ENCODE assay signal across 1 cellular context in the genomic region with DNA sequence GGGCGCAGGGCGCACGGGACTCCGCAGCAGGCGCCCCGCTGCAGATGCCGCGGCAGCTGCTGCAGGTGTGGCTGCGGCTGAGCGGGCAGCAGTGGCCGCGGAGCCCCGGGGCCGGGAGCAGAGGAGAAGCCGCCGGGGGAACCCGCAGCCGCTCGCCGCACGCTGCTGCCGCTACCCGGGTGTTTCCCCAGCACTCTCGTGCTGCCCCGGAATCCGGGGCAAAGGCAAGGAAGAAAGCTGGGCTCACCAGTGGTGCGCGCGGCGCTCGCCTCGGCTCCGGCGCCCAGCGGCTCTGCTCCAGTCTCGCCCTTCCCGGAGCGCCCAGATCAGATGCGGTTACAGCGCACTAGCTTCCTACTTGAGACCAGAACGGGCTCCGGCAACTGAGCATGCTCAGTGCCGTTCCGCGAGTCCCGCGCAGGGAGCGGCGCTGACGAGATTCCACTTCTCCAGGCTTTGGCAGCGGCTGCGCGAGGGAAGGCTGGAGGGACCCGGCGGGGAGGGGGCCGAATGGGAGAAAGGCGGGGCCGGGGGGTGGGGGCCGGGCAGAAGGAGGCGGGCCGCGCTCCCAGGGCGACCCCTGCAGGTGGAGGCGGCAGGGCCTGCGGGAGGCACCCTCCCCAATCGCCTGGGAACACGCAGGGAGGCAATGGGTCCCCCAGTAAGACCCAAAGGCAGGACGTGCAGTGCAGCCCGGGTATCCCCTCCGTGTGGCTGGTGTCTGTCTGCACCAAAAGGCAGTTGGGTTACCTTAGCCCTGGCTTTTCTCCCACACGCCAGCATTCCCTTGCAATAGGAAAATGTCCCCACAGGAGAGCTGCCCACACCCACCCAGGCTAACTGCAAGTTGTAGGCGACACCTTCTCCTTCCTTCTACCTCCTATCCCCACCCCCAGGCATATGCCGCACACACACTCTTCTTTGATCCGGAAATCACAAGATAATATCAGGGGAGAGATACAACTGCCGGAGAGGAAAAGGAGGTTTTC.
TF ChIP-seq lines count a peak whose summit lies in the region.

A gene (minus strand): TSS at position 385 of the 989 bp plus-strand sequence. CDS start 181,288 bp downstream, outside the sequence.

TF ChIP-seq in H1, 55 proteins besides CTCF, POLR2A, EP300 and RAD21 (continued from another document):
- TF ChIP-seq SP1 (IDR thresholded peaks at IDR 0.05; ENCODE audit: low read depth, low read length) = peak; percentile 95
- TF ChIP-seq POU5F1 (IDR thresholded peaks at IDR 0.05; ENCODE audit: low read depth, low read length) = no peak
- no peak for TF ChIP-seq SP2 (IDR thresholded peaks at IDR 0.05; ENCODE audit: low read length)
- no peak for TF ChIP-seq SRF (IDR thresholded peaks at IDR 0.05; ENCODE audit: low read depth, low read length)
- TF ChIP-seq CEBPB (IDR thresholded peaks at IDR 0.05; ENCODE audit: low read depth, low read length) = no peak
- no peak for TF ChIP-seq FOSL1 (IDR thresholded peaks at IDR 0.05; ENCODE audit: insufficient read depth, low read depth, low read length)
- TF ChIP-seq KDM1A (IDR thresholded peaks at IDR 0.05; ENCODE audit: borderline replicate concordance, low read length) = no peak
- TF ChIP-seq RXRA (IDR thresholded peaks at IDR 0.05; ENCODE audit: insufficient read depth, low read depth, low read length) = no peak
- 0 out of 2 replicates have a peak, but pooled peaks have one; percentile 40 for TF ChIP-seq TEAD4 (IDR thresholded peaks at IDR 0.05; ENCODE audit: low read depth, low read length)
- peak; percentile 76; the same call in 1 of the 2 replicates for TF ChIP-seq TBP (IDR thresholded peaks at IDR 0.05; ENCODE audit: low read depth, low read length)
- TF ChIP-seq POLR2AphosphoS5 (IDR thresholded peaks at IDR 0.05; ENCODE audit: low read depth, low read length) = peak; percentile 74
- TF ChIP-seq, protein P1, sequence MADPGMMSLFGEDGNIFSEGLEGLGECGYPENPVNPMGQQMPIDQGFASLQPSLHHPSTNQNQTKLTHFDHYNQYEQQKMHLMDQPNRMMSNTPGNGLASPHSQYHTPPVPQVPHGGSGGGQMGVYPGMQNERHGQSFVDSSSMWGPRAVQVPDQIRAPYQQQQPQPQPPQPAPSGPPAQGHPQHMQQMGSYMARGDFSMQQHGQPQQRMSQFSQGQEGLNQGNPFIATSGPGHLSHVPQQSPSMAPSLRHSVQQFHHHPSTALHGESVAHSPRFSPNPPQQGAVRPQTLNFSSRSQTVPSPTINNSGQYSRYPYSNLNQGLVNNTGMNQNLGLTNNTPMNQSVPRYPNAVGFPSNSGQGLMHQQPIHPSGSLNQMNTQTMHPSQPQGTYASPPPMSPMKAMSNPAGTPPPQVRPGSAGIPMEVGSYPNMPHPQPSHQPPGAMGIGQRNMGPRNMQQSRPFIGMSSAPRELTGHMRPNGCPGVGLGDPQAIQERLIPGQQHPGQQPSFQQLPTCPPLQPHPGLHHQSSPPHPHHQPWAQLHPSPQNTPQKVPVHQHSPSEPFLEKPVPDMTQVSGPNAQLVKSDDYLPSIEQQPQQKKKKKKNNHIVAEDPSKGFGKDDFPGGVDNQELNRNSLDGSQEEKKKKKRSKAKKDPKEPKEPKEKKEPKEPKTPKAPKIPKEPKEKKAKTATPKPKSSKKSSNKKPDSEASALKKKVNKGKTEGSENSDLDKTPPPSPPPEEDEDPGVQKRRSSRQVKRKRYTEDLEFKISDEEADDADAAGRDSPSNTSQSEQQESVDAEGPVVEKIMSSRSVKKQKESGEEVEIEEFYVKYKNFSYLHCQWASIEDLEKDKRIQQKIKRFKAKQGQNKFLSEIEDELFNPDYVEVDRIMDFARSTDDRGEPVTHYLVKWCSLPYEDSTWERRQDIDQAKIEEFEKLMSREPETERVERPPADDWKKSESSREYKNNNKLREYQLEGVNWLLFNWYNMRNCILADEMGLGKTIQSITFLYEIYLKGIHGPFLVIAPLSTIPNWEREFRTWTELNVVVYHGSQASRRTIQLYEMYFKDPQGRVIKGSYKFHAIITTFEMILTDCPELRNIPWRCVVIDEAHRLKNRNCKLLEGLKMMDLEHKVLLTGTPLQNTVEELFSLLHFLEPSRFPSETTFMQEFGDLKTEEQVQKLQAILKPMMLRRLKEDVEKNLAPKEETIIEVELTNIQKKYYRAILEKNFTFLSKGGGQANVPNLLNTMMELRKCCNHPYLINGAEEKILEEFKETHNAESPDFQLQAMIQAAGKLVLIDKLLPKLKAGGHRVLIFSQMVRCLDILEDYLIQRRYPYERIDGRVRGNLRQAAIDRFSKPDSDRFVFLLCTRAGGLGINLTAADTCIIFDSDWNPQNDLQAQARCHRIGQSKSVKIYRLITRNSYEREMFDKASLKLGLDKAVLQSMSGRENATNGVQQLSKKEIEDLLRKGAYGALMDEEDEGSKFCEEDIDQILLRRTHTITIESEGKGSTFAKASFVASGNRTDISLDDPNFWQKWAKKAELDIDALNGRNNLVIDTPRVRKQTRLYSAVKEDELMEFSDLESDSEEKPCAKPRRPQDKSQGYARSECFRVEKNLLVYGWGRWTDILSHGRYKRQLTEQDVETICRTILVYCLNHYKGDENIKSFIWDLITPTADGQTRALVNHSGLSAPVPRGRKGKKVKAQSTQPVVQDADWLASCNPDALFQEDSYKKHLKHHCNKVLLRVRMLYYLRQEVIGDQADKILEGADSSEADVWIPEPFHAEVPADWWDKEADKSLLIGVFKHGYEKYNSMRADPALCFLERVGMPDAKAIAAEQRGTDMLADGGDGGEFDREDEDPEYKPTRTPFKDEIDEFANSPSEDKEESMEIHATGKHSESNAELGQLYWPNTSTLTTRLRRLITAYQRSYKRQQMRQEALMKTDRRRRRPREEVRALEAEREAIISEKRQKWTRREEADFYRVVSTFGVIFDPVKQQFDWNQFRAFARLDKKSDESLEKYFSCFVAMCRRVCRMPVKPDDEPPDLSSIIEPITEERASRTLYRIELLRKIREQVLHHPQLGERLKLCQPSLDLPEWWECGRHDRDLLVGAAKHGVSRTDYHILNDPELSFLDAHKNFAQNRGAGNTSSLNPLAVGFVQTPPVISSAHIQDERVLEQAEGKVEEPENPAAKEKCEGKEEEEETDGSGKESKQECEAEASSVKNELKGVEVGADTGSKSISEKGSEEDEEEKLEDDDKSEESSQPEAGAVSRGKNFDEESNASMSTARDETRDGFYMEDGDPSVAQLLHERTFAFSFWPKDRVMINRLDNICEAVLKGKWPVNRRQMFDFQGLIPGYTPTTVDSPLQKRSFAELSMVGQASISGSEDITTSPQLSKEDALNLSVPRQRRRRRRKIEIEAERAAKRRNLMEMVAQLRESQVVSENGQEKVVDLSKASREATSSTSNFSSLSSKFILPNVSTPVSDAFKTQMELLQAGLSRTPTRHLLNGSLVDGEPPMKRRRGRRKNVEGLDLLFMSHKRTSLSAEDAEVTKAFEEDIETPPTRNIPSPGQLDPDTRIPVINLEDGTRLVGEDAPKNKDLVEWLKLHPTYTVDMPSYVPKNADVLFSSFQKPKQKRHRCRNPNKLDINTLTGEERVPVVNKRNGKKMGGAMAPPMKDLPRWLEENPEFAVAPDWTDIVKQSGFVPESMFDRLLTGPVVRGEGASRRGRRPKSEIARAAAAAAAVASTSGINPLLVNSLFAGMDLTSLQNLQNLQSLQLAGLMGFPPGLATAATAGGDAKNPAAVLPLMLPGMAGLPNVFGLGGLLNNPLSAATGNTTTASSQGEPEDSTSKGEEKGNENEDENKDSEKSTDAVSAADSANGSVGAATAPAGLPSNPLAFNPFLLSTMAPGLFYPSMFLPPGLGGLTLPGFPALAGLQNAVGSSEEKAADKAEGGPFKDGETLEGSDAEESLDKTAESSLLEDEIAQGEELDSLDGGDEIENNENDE (IDR thresholded peaks at IDR 0.05; ENCODE audit: insufficient replicate concordance, low read length) = no peak
- peak; percentile 65; the same call in 1 of the 2 replicates for TF ChIP-seq PHF8 (conservative IDR thresholded peaks at IDR 0.05; ENCODE audit: low read depth, low read length)
- TF ChIP-seq, protein P2, sequence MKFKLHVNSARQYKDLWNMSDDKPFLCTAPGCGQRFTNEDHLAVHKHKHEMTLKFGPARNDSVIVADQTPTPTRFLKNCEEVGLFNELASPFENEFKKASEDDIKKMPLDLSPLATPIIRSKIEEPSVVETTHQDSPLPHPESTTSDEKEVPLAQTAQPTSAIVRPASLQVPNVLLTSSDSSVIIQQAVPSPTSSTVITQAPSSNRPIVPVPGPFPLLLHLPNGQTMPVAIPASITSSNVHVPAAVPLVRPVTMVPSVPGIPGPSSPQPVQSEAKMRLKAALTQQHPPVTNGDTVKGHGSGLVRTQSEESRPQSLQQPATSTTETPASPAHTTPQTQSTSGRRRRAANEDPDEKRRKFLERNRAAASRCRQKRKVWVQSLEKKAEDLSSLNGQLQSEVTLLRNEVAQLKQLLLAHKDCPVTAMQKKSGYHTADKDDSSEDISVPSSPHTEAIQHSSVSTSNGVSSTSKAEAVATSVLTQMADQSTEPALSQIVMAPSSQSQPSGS (IDR thresholded peaks at IDR 0.05; ENCODE audit: low read length) = no peak
- peak; percentile 64; the same call in 1 of the 2 replicates for TF ChIP-seq EGR1 (IDR thresholded peaks at IDR 0.05; ENCODE audit: borderline replicate concordance, low read depth, low read length)
- TF ChIP-seq BRCA1 (IDR thresholded peaks at IDR 0.05; ENCODE audit: low read depth, low read length) = 0 out of 2 replicates have a peak, but pooled peaks have one; percentile 14
- peak; percentile 57; the same call in 1 of the 2 replicates for TF ChIP-seq CHD2 (IDR thresholded peaks at IDR 0.05; ENCODE audit: low read length)
- peak; percentile 86 for TF ChIP-seq KDM4A (IDR thresholded peaks at IDR 0.05; ENCODE audit: low read depth, low read length, severe bottlenecking)
- peak; percentile 83 for TF ChIP-seq TAF1 (IDR thresholded peaks at IDR 0.05; ENCODE audit: low read depth, low read length)
- no peak for TF ChIP-seq HDAC6 (IDR thresholded peaks at IDR 0.05; ENCODE audit: low read depth, low read length)
- no peak for TF ChIP-seq CHD1 (IDR thresholded peaks at IDR 0.05; ENCODE audit: low read depth, low read length)
- TF ChIP-seq, protein P3, sequence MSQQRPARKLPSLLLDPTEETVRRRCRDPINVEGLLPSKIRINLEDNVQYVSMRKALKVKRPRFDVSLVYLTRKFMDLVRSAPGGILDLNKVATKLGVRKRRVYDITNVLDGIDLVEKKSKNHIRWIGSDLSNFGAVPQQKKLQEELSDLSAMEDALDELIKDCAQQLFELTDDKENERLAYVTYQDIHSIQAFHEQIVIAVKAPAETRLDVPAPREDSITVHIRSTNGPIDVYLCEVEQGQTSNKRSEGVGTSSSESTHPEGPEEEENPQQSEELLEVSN (IDR thresholded peaks at IDR 0.05) = 0 out of 2 replicates have a peak, but pooled peaks have one; percentile 2
- TF ChIP-seq GTF2F1 (IDR thresholded peaks at IDR 0.05; ENCODE audit: borderline replicate concordance, low read depth, low read length) = no peak; the same call in 1 of the 2 replicates
- peak; percentile 80 for TF ChIP-seq ASH2L (IDR thresholded peaks at IDR 0.05; ENCODE audit: low read length)
- peak; percentile 19; the same call in 1 of the 2 replicates for TF ChIP-seq RFX5 (IDR thresholded peaks at IDR 0.05; ENCODE audit: borderline replicate concordance, low read depth, low read length)
- 0 out of 2 replicates have a peak, but pooled peaks have one; percentile 14 for TF ChIP-seq YY1 (IDR thresholded peaks at IDR 0.05; ENCODE audit: low read depth, low read length)
- peak; percentile 10 for TF ChIP-seq CTBP2 (IDR thresholded peaks at IDR 0.05; ENCODE audit: borderline replicate concordance, insufficient read depth, insufficient read length, low read length)
- peak; percentile 79 for TF ChIP-seq TAF7 (optimal IDR thresholded peaks at IDR 0.05; ENCODE audit: borderline replicate concordance, low read depth, low read length)
- 0 out of 2 replicates have a peak, but pooled peaks have one; percentile 37 for TF ChIP-seq GABPA (IDR thresholded peaks at IDR 0.05; ENCODE audit: borderline replicate concordance, insufficient read depth, low read length)
- TF ChIP-seq RBBP5 (IDR thresholded peaks at IDR 0.05; ENCODE audit: borderline replicate concordance, low read depth, low read length) = peak; percentile 74; the same call in 1 of the 2 replicates
- TF ChIP-seq HDAC2 (IDR thresholded peaks at IDR 0.05; ENCODE audit: borderline replicate concordance in 1 of 2, low read depth in 2 of 2, low read length in 2 of 2) = 0 out of 4 replicates have a peak, but pooled peaks of 1 of the 2 experiments have one; percentile 46
- TF ChIP-seq CREB1 (IDR thresholded peaks at IDR 0.05) = peak; percentile 79
